Comparison of ENCODE assay signal across 16 cellular contexts in genomic region chr22:31141551-31141950, GRCh38. TPM values are rescaled to one million over a fixed set of nuclear protein-coding genes. Genes with fewer than 3 reads are reported as not detected.
"Had no signal": no experiment of that assay in that cellular context is flagged by ENCODE, and none has a peak within 500 bp of the region (broad histone marks: within the 10 kb centered on the region; RNA-seq: fewer than 3 reads in every experiment).

No MANE protein-coding gene starts in this region.

- H3K36me3 ChIP-seq: gastrocnemius medialis, left lung had no signal

- H3K4me1 Mint-ChIP-seq: naive B cell, T-cell had no signal

- H3K27ac Mint-ChIP-seq: activated CD4-positive, alpha-beta T cell treated with anti-CD3 and anti-CD28 coated beads, Interleukin-2, amount 10 ng/mL, durations not matched to agents 24 days and 14 days; activated CD8-positive, alpha-beta T cell treated with anti-CD3 and anti-CD28 coated beads, Interleukin-2, amount 10 ng/mL, durations not matched to agents 7 days and 5 days; activated naive CD4-positive, alpha-beta T cell treated with anti-CD3 and anti-CD28 coated beads for 36 hours; activated T-cell treated with anti-CD3 and anti-CD28 coated beads, Interleukin-2, amount 50 U/mL, for 24 hours; T-cell had no signal

- H3K9me3 Mint-ChIP-seq: activated CD4-positive, alpha-beta T cell treated with anti-CD3 and anti-CD28 coated beads, Interleukin-2, amount 10 ng/mL, durations not matched to agents 24 days and 14 days; activated naive CD4-positive, alpha-beta T cell treated with anti-CD3 and anti-CD28 coated beads for 36 hours; activated T-cell treated with anti-CD3 and anti-CD28 coated beads, Interleukin-2, amount 50 U/mL, for 24 hours had no signal

- H3K4me3 Mint-ChIP-seq: activated CD4-positive, alpha-beta T cell treated with anti-CD3 and anti-CD28 coated beads, Interleukin-2, amount 10 ng/mL, durations not matched to agents 24 days and 14 days; activated CD8-positive, alpha-beta T cell treated with anti-CD3 and anti-CD28 coated beads, Interleukin-2, amount 10 ng/mL, durations not matched to agents 7 days and 5 days; activated naive CD4-positive, alpha-beta T cell treated with anti-CD3 and anti-CD28 coated beads for 36 hours; activated T-cell treated with anti-CD3 and anti-CD28 coated beads, Interleukin-2, amount 50 U/mL, for 24 hours; naive B cell; T-cell had no signal

- ATAC-seq: activated CD8-positive, alpha-beta T cell treated with anti-CD3 and anti-CD28 coated beads, Interleukin-2, amount 10 ng/mL, durations not matched to agents 7 days and 5 days; body of pancreas; gastrocnemius medialis; T-cell had no signal

- H3K4me3 ChIP-seq: body of pancreas, gastrocnemius medialis, left lung, mucosa of descending colon had no signal

- DNase-seq: activated CD4-positive, alpha-beta T cell treated with anti-CD3 and anti-CD28 coated beads, Interleukin-2, amount 10 ng/mL, durations not matched to agents 24 days and 14 days; activated CD4-positive, CD25-positive, alpha-beta regulatory T cell; activated CD8-positive, alpha-beta T cell treated with anti-CD3 and anti-CD28 coated beads, Interleukin-2, amount 10 ng/mL, durations not matched to agents 7 days and 5 days; activated naive CD4-positive, alpha-beta T cell treated with anti-CD3 and anti-CD28 coated beads for 36 hours; activated T-cell treated with anti-CD3 and anti-CD28 coated beads, Interleukin-2, amount 50 U/mL, for 24 hours; body of pancreas; caudate nucleus; erythroblast; gastrocnemius medialis; left lung; mucosa of descending colon; naive B cell; stimulated activated naive CD4-positive, alpha-beta T cell; T-cell had no signal

- H3K9me3 ChIP-seq: body of pancreas, gastrocnemius medialis, left lung, mucosa of descending colon had no signal

- H3K27me3 ChIP-seq: body of pancreas had no signal

- H3K4me1 ChIP-seq: gastrocnemius medialis, left lung had no signal

- H3K27ac ChIP-seq: body of pancreas, gastrocnemius medialis had no signal

- H3K36me3 Mint-ChIP-seq: T-cell had no signal

RNA-seq across cellular contexts. Expression of gene PLA2G3, which starts 1.2 kb away (rescaled TPM):
- total RNA-seq: activated CD4-positive, alpha-beta T cell treated with anti-CD3 and anti-CD28 coated beads, Interleukin-2, amount 10 ng/mL, durations not matched to agents 24 days and 14 days; activated CD8-positive, alpha-beta T cell treated with anti-CD3 and anti-CD28 coated beads, Interleukin-2, amount 10 ng/mL, durations not matched to agents 7 days and 5 days; activated naive CD4-positive, alpha-beta T cell treated with anti-CD3 and anti-CD28 coated beads for 36 hours; body of pancreas; gastrocnemius medialis; renal cortical epithelial cell; T-cell; urinary bladder had no signal

RNA-seq across cellular contexts. Expression of gene INPP5J, which starts 18.8 kb away (rescaled TPM):
- total RNA-seq: activated CD8-positive, alpha-beta T cell treated with anti-CD3 and anti-CD28 coated beads, Interleukin-2, amount 10 ng/mL, durations not matched to agents 7 days and 5 days had no signal
